8 cellular contexts compared by ENCODE assay signal in genomic region chr16:50024684-50025543, GRCh38. TPM values are rescaled to one million over a fixed set of nuclear protein-coding genes. Genes with fewer than 3 reads are reported as not detected.
DNase-seq lines count a peak whose midpoint lies in the region; ATAC-seq, FAIRE-seq and TF ChIP-seq lines count a peak whose summit lies in the region.

TSS of gene CNEP1R1 (plus strand) at chr16:50025225. CDS start at chr16:50025316, 91 bp downstream.

- peak; percentile 37; the same call in 1 of the 2 replicates for TF ChIP-seq POLR2A in GM12892 (IDR thresholded peaks at IDR 0.05; ENCODE audit: low read depth, low read length)
- peak in 1 of 2 donors; percentile 41 for TF ChIP-seq POLR2A in adrenal gland (IDR thresholded peaks at IDR 0.05)
- peak in 1 of 2 donors; percentile 78 for TF ChIP-seq POLR2A in heart left ventricle (IDR thresholded peaks at IDR 0.05)
- TF ChIP-seq POLR2A in upper lobe of left lung (IDR thresholded peaks at IDR 0.05), result peak in 2 of 4 donors; percentile 51 to 83

- DNase-seq in GM12892 (ENCODE audit: insufficient read length) (peak; percentile 93), NCI-H1436 treated with DMSO at 0.1 percent for 48 hours (lab: John Stamatoyannopoulos, UW) (peak; percentile 87), T-cell (peak; percentile 76 to 95 (median 87)), adrenal gland (peak; percentile 93 to 98 (median 96)), heart left ventricle (peak; percentile 94 to 96 (median 95)), posterior cingulate gyrus (peak; percentile 89 to 99 (median 92)), upper lobe of left lung (peak; percentile 94 to 97)

- peak within 1 kb of the TSS; percentile 92 to 94 (median 93) for H3K4me3 Mint-ChIP-seq in T-cell

- H3K27ac ChIP-seq in adrenal gland (peak within 1 kb of the TSS; percentile 15 to 82 (median 77)), heart left ventricle (peak within 1 kb of the TSS; percentile 51 to 94 (median 82)), upper lobe of left lung (peak within 1 kb of the TSS; percentile 82 to 93 (median 87))

- H3K27me3 Mint-ChIP-seq in T-cell, result no peaks in the 10 kb centered on the region

- intact Hi-C loops in adrenal gland (cut with DNase I) (loop anchor here in 1 of 2 donors (10.0 kb wide), 2 partner anchors 330 to 780 kb away; no protein-coding TSS in a partner anchor), heart left ventricle (cut with DNase I) (loop anchor here (1.0 to 10.0 kb wide), 14 partner anchors 42 to 642 kb away; partner anchors contain the start of genes BRD7 (in 4 of the 10) and HEATR3 (in 1 of the 10)), posterior cingulate gyrus (cut with DNase I) (loop anchor here (2.0 to 10.0 kb wide), 5 partner anchors 40 to 640 kb away; partner anchors contain the start of genes BRD7, HEATR3 and TENT4B)

- WGBS in adrenal gland, 4 donors, result 0 to 1% (median 0%) methylated on average over 25 to 65 of the region's 65 CpGs
- 0 to 1% (median 0%) methylated on average over 47 to 65 of the region's 65 CpGs for WGBS in heart left ventricle, 4 donors
- WGBS in upper lobe of left lung, 2 donors, result 0 to 1% methylated on average over 31 to 43 of the region's 65 CpGs

- H3K9me3 ChIP-seq in adrenal gland (replicated peaks in 1 of 3) (no peaks in the 10 kb centered on the region), heart left ventricle (no peaks in the 10 kb centered on the region), upper lobe of left lung (no peaks in the 10 kb centered on the region)

- H3K36me3 Mint-ChIP-seq in T-cell, result peaks cover 7% of the 10 kb centered on the region

- TF ChIP-seq EP300 in upper lobe of left lung (IDR thresholded peaks at IDR 0.05), result no peak

- FAIRE-seq in GM12892 (lab: Jason Lieb, UNC), result peak; percentile 98

- POLR2A ChIA-PET in T-cell (lab: Charles Lee), result interaction anchor here in 1 of 2 donors (0.5 to 2.1 kb wide), 4 partner anchors 136 to 771 kb away, joined by 3 to 6 read pairs (median 3); partner anchors contain the start of gene CYLD

- H3K27ac Mint-ChIP-seq in T-cell, result peak within 1 kb of the TSS; percentile 87 to 90

- peak within 1 kb of the TSS; percentile 31 to 84 (median 75) for H3K4me3 ChIP-seq in adrenal gland
- peak within 1 kb of the TSS; percentile 64 to 99 (median 90) for H3K4me3 ChIP-seq in heart left ventricle
- peak within 1 kb of the TSS; percentile 85 to 100 (median 92) for H3K4me3 ChIP-seq in upper lobe of left lung

- H3K4me1 ChIP-seq in adrenal gland (replicated peaks in 1 of 2), result peaks cover 3 to 18% of the 10 kb centered on the region in 2 donors
- peaks cover 0 to 23% (median 16%) of the 10 kb centered on the region in 12 donors for H3K4me1 ChIP-seq in heart left ventricle
- peaks cover 17 to 31% (median 23%) of the 10 kb centered on the region in 4 donors for H3K4me1 ChIP-seq in upper lobe of left lung

- H3K9me3 Mint-ChIP-seq in T-cell, result no peaks in the 10 kb centered on the region

- peaks cover 26 to 35% (median 34%) of the 10 kb centered on the region in 3 donors for H3K4me1 Mint-ChIP-seq in T-cell

- H3K36me3 ChIP-seq in adrenal gland (replicated peaks in 1 of 2) (peaks cover 0 to 3% of the 10 kb centered on the region in 2 donors), heart left ventricle (peaks cover 0 to 22% (median 12%) of the 10 kb centered on the region in 9 donors), upper lobe of left lung (peaks cover 0 to 6% (median 0%) of the 10 kb centered on the region in 4 donors)

- no peaks in the 10 kb centered on the region for H3K27me3 ChIP-seq in adrenal gland
- peaks cover 0 to 5% (median 0%) of the 10 kb centered on the region in 9 donors for H3K27me3 ChIP-seq in heart left ventricle
- H3K27me3 ChIP-seq in upper lobe of left lung, result no peaks in the 10 kb centered on the region

- CTCF ChIA-PET in T-cell (lab: Charles Lee), result interaction anchor here (0.6 to 3.7 kb wide), 42 partner anchors 9 to 781 kb away, joined by 3 to 52 read pairs (median 4); partner anchors contain the start of genes HEATR3 (in 2 of the 2), BRD7 (in 1 of the 2) and CYLD (in 1 of the 2)

- TF ChIP-seq CTCF in adrenal gland (IDR thresholded peaks at IDR 0.05), result peak; percentile 100
- TF ChIP-seq CTCF in heart left ventricle (IDR thresholded peaks at IDR 0.05), result peak; percentile 99 to 100 (median 100)
- TF ChIP-seq CTCF in upper lobe of left lung (IDR thresholded peaks at IDR 0.05), result peak; percentile 96 to 100 (median 99)

- ATAC-seq in HG02852 (IDR thresholded peaks at IDR 0.05; ENCODE audit: unreplicated experiment), result peak; percentile 99
- peak; percentile 94 to 97 (median 96) for ATAC-seq in T-cell (replicated peaks in 1 of 4)
- ATAC-seq in heart left ventricle, result peak; percentile 100
- peak; percentile 100 for ATAC-seq in upper lobe of left lung (ENCODE audit: low FRiP score in 2 of 2)

RNA-seq across cellular contexts. Expression of gene CNEP1R1, which starts in this region (rescaled TPM):
- 15.7 TPM for polyA plus RNA-seq in GM12892 (2012; ENCODE audit: missing spikeins)
- total RNA-seq in T-cell, result 10 to 100 TPM; 26.7 to 32.9 (median 27.5) TPM
- 10 to 100 TPM; 14.7 to 22.7 (median 19.9) TPM for total RNA-seq in adrenal gland
- polyA plus RNA-seq in adrenal gland, result 10 to 100 TPM; 13.9 to 20.7 (median 14.1) TPM
- 10 to 100 TPM; 10.9 to 23.9 (median 17.9) TPM for total RNA-seq in heart left ventricle
- polyA plus RNA-seq in heart left ventricle, result 10 to 100 TPM; 16.4 to 16.6 TPM
- total RNA-seq in upper lobe of left lung, result 10 to 100 TPM in 4 of 6 donors, 1 to 10 TPM in 2; 1.0 to 21.8 (median 15.4) TPM

Comparison
In these comparisons a context has a peak if more than half of its experiments do, and no peak if none do; other contexts are left out.
1. Peak in every context shown above with its lines: DNase-seq, ATAC-seq, H3K4me3 ChIP-seq and H3K27ac ChIP-seq.